ENCODE assay signal across 23 cellular contexts in the genomic region with DNA sequence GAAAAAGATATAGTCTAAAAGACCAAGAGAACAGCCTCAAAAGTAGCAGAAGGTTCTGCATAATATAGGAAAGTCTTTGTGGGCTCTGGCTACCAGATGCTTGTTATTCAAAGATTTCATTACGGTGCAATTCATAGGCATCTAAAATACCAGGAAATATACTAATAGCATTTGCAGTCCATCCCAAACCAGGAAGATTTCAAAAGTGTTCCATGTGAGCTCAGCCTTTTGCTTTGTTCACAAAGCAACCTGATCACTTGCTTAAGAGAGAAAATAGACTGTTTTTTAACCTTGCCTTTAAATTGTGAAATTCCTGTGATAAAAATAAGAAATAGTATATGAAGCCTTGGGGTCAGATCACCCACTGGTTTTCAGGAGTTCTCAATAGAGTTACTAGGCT.
DNase-seq lines count a peak whose midpoint lies in the region; ATAC-seq and TF ChIP-seq lines count a peak whose summit lies in the region.
"Had no signal": no experiment of that assay in that cellular context is flagged by ENCODE, and none has a peak within 500 bp of the region (broad histone marks: within the 10 kb centered on the region; RNA-seq: fewer than 3 reads in every experiment).

No MANE protein-coding gene starts in this region.

- DNase-seq in HCT116 (ENCODE audit: low read depth, low spot score) = no peak
- peak; percentile 68 for DNase-seq in choroid plexus epithelial cell (ENCODE audit: low read depth)
- DNase-seq in hepatocyte (ENCODE audit: low spot score) = no peak
- no peak for DNase-seq in activated T-cell treated with anti-CD3 and anti-CD28 coated beads, Interleukin-2, amount 50 U/mL, for 1 hour
- DNase-seq in GM10266 (ENCODE audit: extremely low spot score) = no peak
- DNase-seq in HuH-7.5 (ENCODE audit: low spot score) = no peak
- DNase-seq in NCI-H510A (lab: John Stamatoyannopoulos, UW) = no peak
- DNase-seq: activated CD4-positive, alpha-beta T cell treated with anti-CD3 and anti-CD28 coated beads, Interleukin-2, amount 10 ng/mL, durations not matched to agents 7 days and 5 days; activated T-cell treated with anti-CD3 and anti-CD28 coated beads, Interleukin-2, amount 50 U/mL, for 48 hours; C1 segment of cervical spinal cord; erythroblast; mucosa of descending colon; NCI-H1092; NCI-H1694 treated with DMSO at 0.1 percent for 48 hours; pancreas; stimulated activated naive B cell treated with anti-CD40 and anti-IgM and Interleukin-4, amounts not matched to agents 10 μg/mL and 1 μg/mL and 100 μg/mL, for 72 hours; SW 1271; T-helper 9 cell; upper lobe of left lung had no signal

- CTCF ChIA-PET in HCT116 (lab: Charles Lee) = no interaction called here

- H3K79me2 ChIP-seq in ACC112 (ENCODE audit: control insufficient read depth, insufficient read depth, low read length, unreplicated experiment) (no peaks in the 10 kb centered on the region), HCT116 (ENCODE audit: insufficient read depth, low read length) (no peaks in the 10 kb centered on the region), hepatocyte (no peaks in the 10 kb centered on the region)

- ATAC-seq in HCT116 = no peak
- ATAC-seq: mucosa of descending colon; natural killer cell treated with Interleukin-12 subunit alpha and Interleukin-12 subunit beta and Interleukin-15 and Interleukin-18, amount 100 ng/mL, for 72 hours; Right ventricle myocardium inferior; stimulated activated naive B cell treated with anti-CD40 and anti-IgM and Interleukin-4, amounts not matched to agents 10 μg/mL and 1 μg/mL and 100 μg/mL, for 72 hours had no signal

- no peaks in the 10 kb centered on the region for H4K20me1 ChIP-seq in HCT116 (ENCODE audit: insufficient read depth)
- no peaks in the 10 kb centered on the region for H4K20me1 ChIP-seq in hepatocyte (ENCODE audit: insufficient read depth, poor library complexity, severe bottlenecking)

- RAD21 ChIA-PET in HCT116 (lab: Charles Lee; ENCODE audit: low non-redundant PET in 1 of 2, low total read pairs in 2 of 2, uncharacterized antibody in 2 of 2, unreplicated experiment in 2 of 2) = no interaction called here

- H3K9ac ChIP-seq in HCT116 (ENCODE audit: low read length) = no peak overlapping the region

- H3K4me3 ChIP-seq in ACC112 (ENCODE audit: low read depth, low read length) = peak overlapping the region; percentile 46; the same call in 1 of the 2 replicates
- H3K4me3 ChIP-seq in HCT116 (replicated peaks in 1 of 2; ENCODE audit: low read depth in 1 of 2, low read length in 2 of 2) = no peak overlapping the region
- H3K4me3 ChIP-seq in choroid plexus epithelial cell (ENCODE audit: low read depth, low read length) = no peak overlapping the region
- no peak overlapping the region for H3K4me3 ChIP-seq in hepatocyte
- H3K4me3 ChIP-seq: mucosa of descending colon, pancreas, right atrium auricular region, upper lobe of left lung had no signal

- peak overlapping the region; percentile 85; the same call in 1 of the 2 replicates for H3K4me2 ChIP-seq in HCT116 (ENCODE audit: low read length)
- H3K4me2 ChIP-seq in hepatocyte = no peak overlapping the region

- H2AFZ ChIP-seq in ACC112 (ENCODE audit: low read length, unreplicated experiment) (peak overlapping the region; percentile 74), HCT116 (ENCODE audit: low read depth, low read length, poor library complexity, severe bottlenecking) (peak overlapping the region; percentile 27), hepatocyte (no peak overlapping the region)

- 0% methylated on average over 1 of the region's 1 CpG for WGBS in hepatocyte (ENCODE audit: low lambda C conversion rate, missing lambda C conversion rate)

- H3K27me3 ChIP-seq in ACC112 (ENCODE audit: insufficient read depth, low read length) = no peaks in the 10 kb centered on the region
- no peaks in the 10 kb centered on the region for H3K27me3 ChIP-seq in HCT116 (ENCODE audit: insufficient read depth, low read length)
- no peaks in the 10 kb centered on the region for H3K27me3 ChIP-seq in hepatocyte
- H3K27me3 ChIP-seq: pancreas, right atrium auricular region, upper lobe of left lung had no signal

- H3K9me3 ChIP-seq in HCT116 (ENCODE audit: control insufficient read depth in 1 of 2, insufficient read depth in 1 of 2, low read depth in 1 of 2, low read length in 2 of 2) (no peaks in the 10 kb centered on the region), hepatocyte (ENCODE audit: low read depth) (no peaks in the 10 kb centered on the region)
- H3K9me3 ChIP-seq: mucosa of descending colon, pancreas, right atrium auricular region, upper lobe of left lung had no signal

- TF ChIP-seq RAD21 in HCT116 (IDR thresholded peaks at IDR 0.05; ENCODE audit: low read depth) = no peak

- BruUV-seq in HCT116 (replicated peaks; lab: Mats Ljungman, UMichigan) = no TSS peak

- intact Hi-C loops in HCT116 (cut with micrococcal nuclease) = loop anchor here (5.0 kb wide), 1 partner anchor 507 kb away; the partner anchor contains the start of gene MARCKS

- no peaks in the 10 kb centered on the region for H3K9me2 ChIP-seq in HCT116 (ENCODE audit: insufficient read depth)
- H3K9me2 ChIP-seq in hepatocyte (replicated peaks; ENCODE audit: insufficient read depth) = no peaks in the 10 kb centered on the region

- no peak for TF ChIP-seq POLR2A in HCT116 (IDR thresholded peaks at IDR 0.05; ENCODE audit: borderline replicate concordance, extremely low read depth, insufficient read depth, insufficient read length)

- no peak for TF ChIP-seq CTCF in HCT116 (IDR thresholded peaks at IDR 0.05 in 2 of 3, conservative IDR thresholded peaks at IDR 0.05 in 1 of 3; ENCODE audit: borderline replicate concordance in 1 of 3, insufficient read depth in 1 of 3, low read depth in 2 of 3, low read length in 2 of 3)
- no peak for TF ChIP-seq CTCF in choroid plexus epithelial cell (conservative IDR thresholded peaks at IDR 0.05; ENCODE audit: low read depth, low read length)
- no peak for TF ChIP-seq CTCF in hepatocyte (IDR thresholded peaks at IDR 0.05; ENCODE audit: poor library complexity)
- no peak for TF ChIP-seq CTCF in GM10266 (IDR thresholded peaks at IDR 0.05; ENCODE audit: control insufficient read depth, insufficient read depth, low read depth, missing control alignments)

- H3K4me1 ChIP-seq in ACC112 (ENCODE audit: control insufficient read depth, insufficient read depth, low read length, unreplicated experiment) = peaks cover 46% of the 10 kb centered on the region
- peaks cover 21 to 57% of the 10 kb centered on the region in 2 experiments for H3K4me1 ChIP-seq in HCT116 (ENCODE audit: control insufficient read depth in 1 of 2, insufficient read depth in 2 of 2, low read length in 2 of 2)
- peaks cover 34% of the 10 kb centered on the region for H3K4me1 ChIP-seq in hepatocyte (ENCODE audit: insufficient read depth)
- H3K4me1 ChIP-seq: pancreas had no signal

- H3K36me3 ChIP-seq in ACC112 (ENCODE audit: insufficient read depth, low read length) (no peaks in the 10 kb centered on the region), HCT116 (ENCODE audit: control insufficient read depth in 1 of 2, insufficient read depth in 2 of 2, low read length in 2 of 2) (no peaks in the 10 kb centered on the region), hepatocyte (replicated peaks; ENCODE audit: insufficient read depth, low read depth) (no peaks in the 10 kb centered on the region)
- H3K36me3 ChIP-seq: pancreas, right atrium auricular region, upper lobe of left lung had no signal

- H3K27ac ChIP-seq in ACC112 (ENCODE audit: low read depth, low read length) (peak overlapping the region; percentile 93), HCT116 (ENCODE audit: low read depth, low read length) (no peak overlapping the region), hepatocyte (peak overlapping the region; percentile 5)
- H3K27ac ChIP-seq: pancreas, right atrium auricular region, upper lobe of left lung had no signal

- POLR2A ChIA-PET in HCT116 (lab: Charles Lee) = no interaction called here

TF ChIP-seq in HCT116, 20 proteins besides CTCF, POLR2A, EP300 and RAD21:
- no peak for TF ChIP-seq ZNF274 (IDR thresholded peaks at IDR 0.05; ENCODE audit: low read depth, low read length)
